In the genomic region with DNA sequence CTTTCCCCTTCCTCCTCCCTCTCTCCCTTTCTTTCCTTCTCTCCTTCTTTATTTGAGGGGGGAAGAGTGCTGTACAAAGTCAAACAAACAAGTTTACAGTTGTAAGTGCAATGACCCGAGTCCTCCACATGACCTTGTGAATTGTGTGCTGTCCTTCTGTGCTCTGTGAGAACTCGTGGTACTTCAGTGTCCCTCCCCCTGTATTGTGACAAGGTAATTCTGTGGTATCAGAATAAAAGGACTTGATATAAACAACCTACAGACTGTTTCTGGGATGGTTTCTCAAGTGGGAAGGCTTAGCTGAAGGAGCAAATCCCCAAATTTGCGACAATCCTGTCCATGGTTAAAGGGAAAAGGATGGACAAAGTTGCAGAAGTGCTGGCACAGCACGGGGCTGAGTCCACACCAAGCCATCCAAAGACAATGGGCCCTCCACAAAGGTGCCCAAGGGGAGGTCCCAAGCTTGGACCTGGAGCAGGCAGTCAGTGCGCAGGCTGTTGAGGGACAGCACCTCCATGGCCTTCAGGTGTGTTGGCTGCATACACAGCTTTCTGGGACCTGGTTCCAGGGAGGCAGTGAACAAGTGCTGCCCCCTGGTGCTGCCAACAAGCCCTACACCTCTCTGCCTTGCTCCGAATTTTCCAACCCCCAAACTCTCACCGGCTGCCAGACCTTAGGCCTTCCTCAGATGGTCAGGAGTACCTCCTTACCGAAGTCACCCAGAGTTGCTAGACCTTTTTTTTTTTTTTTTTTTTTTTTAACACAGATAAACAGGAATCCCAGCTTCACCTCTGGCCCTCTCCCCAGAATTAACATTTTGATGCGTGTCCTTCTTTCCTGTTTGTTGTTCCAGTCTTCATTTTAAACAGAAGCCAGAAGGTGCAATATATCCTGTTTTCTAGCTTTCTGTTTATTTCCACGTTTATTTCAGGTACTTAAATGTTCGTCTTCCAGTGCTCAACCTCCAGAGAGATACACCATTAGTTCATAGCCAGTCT, we compare ENCODE assay signal across 8 cellular contexts. TPM values are rescaled to one million over a fixed set of nuclear protein-coding genes. Genes with fewer than 3 reads are reported as not detected.
DNase-seq lines count a peak whose midpoint lies in the region; ATAC-seq and TF ChIP-seq lines count a peak whose summit lies in the region.

No MANE protein-coding gene starts in this region.

- POLR2A ChIA-PET in CD8-positive, alpha-beta memory T cell (lab: Charles Lee), result interaction anchor here (3.3 kb wide), 1 partner anchor 132 kb away, joined by 28 read pairs; no protein-coding TSS in a partner anchor

- peaks cover 29 to 41% (median 34%) of the 10 kb centered on the region in 3 donors for H3K4me1 Mint-ChIP-seq in CD8-positive, alpha-beta memory T cell
- peaks cover 33% of the 10 kb centered on the region for H3K4me1 Mint-ChIP-seq in activated T-cell treated with anti-CD3 and anti-CD28 coated beads, Interleukin-2, amount 50 U/mL, for 72 hours (ENCODE audit: low read depth)
- H3K4me1 Mint-ChIP-seq in progenitor cell of endocrine pancreas (ENCODE audit: low read depth), result peaks cover 23% of the 10 kb centered on the region

- no peaks in the 10 kb centered on the region for H3K27me3 Mint-ChIP-seq in CD8-positive, alpha-beta memory T cell
- no peaks in the 10 kb centered on the region for H3K27me3 Mint-ChIP-seq in activated T-cell treated with anti-CD3 and anti-CD28 coated beads, Interleukin-2, amount 50 U/mL, for 72 hours (ENCODE audit: low read depth)
- no peaks in the 10 kb centered on the region for H3K27me3 Mint-ChIP-seq in progenitor cell of endocrine pancreas

- no peaks in the 10 kb centered on the region for H3K27me3 ChIP-seq in CD8-positive, alpha-beta memory T cell (ENCODE audit: insufficient read depth, low read length, poor library complexity, severe bottlenecking)
- no peaks in the 10 kb centered on the region for H3K27me3 ChIP-seq in Loucy (ENCODE audit: insufficient read depth, low read length, poor library complexity, severe bottlenecking)

- H3K9ac ChIP-seq in Loucy (ENCODE audit: low read depth, low read length, poor library complexity, severe bottlenecking), result peak overlapping the region; percentile 6

- H3K4me1 ChIP-seq in CD8-positive, alpha-beta memory T cell (ENCODE audit: insufficient read depth, low read length), result peaks cover 27% of the 10 kb centered on the region
- peaks cover 23% of the 10 kb centered on the region for H3K4me1 ChIP-seq in Loucy (ENCODE audit: insufficient read depth, low read length, poor library complexity, severe bottlenecking)

- H3K79me2 ChIP-seq in Loucy (ENCODE audit: insufficient read depth, low read length), result peaks cover 36% of the 10 kb centered on the region

- CTCF ChIA-PET in CD8-positive, alpha-beta memory T cell (lab: Charles Lee), result interaction anchor here (0.7 to 3.3 kb wide), 13 partner anchors 8 to 142 kb away, joined by 3 to 185 read pairs (median 4); a partner anchor contains a TSS

- TF ChIP-seq CTCF in Loucy (conservative IDR thresholded peaks at IDR 0.05; ENCODE audit: low read length), result peak; percentile 84
- TF ChIP-seq CTCF in progenitor cell of endocrine pancreas (IDR thresholded peaks at IDR 0.05; ENCODE audit: unreplicated experiment), result peak; percentile 86

- H3F3A ChIP-seq in Loucy (ENCODE audit: low read depth), result 0 out of 2 replicates have a peak, but pooled peaks cover 2% of the 10 kb centered on the region

- no peak overlapping the region for H3K4me3 ChIP-seq in CD8-positive, alpha-beta memory T cell (ENCODE audit: low read length)
- H3K4me3 ChIP-seq in Loucy (ENCODE audit: low read length, poor library complexity, severe bottlenecking), result no peak overlapping the region

- H3K4me3 Mint-ChIP-seq in CD8-positive, alpha-beta memory T cell, result peak overlapping the region; percentile 70 to 81 (median 73)
- peak overlapping the region; percentile 37 to 51 for H3K4me3 Mint-ChIP-seq in activated T-cell treated with anti-CD3 and anti-CD28 coated beads, Interleukin-2, amount 50 U/mL, for 72 hours
- peak overlapping the region; percentile 60 for H3K4me3 Mint-ChIP-seq in progenitor cell of endocrine pancreas (ENCODE audit: low read depth)

- no peak for ATAC-seq in activated T-cell treated with anti-CD3 and anti-CD28 coated beads, Interleukin-2, amount 50 U/mL, for 72 hours (replicated peaks in 1 of 2)
- ATAC-seq in HG02642 (IDR thresholded peaks at IDR 0.05; ENCODE audit: poor library complexity, unreplicated experiment), result no peak

- H3K27ac ChIP-seq in CD8-positive, alpha-beta memory T cell (ENCODE audit: low read depth, low read length), result no peak overlapping the region

- H3K27ac Mint-ChIP-seq in CD8-positive, alpha-beta memory T cell, result peak overlapping the region; percentile 12 to 97 (median 72)
- H3K27ac Mint-ChIP-seq in activated T-cell treated with anti-CD3 and anti-CD28 coated beads, Interleukin-2, amount 50 U/mL, for 72 hours, result no peak overlapping the region
- peak overlapping the region; percentile 91 for H3K27ac Mint-ChIP-seq in progenitor cell of endocrine pancreas

- no peak overlapping the region for H2AFZ ChIP-seq in Loucy (ENCODE audit: low read length)

- peaks cover 0 to 22% (median 2%) of the 10 kb centered on the region in 3 donors for H3K36me3 Mint-ChIP-seq in CD8-positive, alpha-beta memory T cell
- no peaks in the 10 kb centered on the region for H3K36me3 Mint-ChIP-seq in activated T-cell treated with anti-CD3 and anti-CD28 coated beads, Interleukin-2, amount 50 U/mL, for 72 hours (ENCODE audit: insufficient read depth in 2 of 2)
- H3K36me3 Mint-ChIP-seq in progenitor cell of endocrine pancreas (ENCODE audit: insufficient read depth), result peaks cover 1% of the 10 kb centered on the region

- H3K36me3 ChIP-seq in CD8-positive, alpha-beta memory T cell (ENCODE audit: insufficient read depth, low read length), result peaks cover 12% of the 10 kb centered on the region
- peaks cover 3% of the 10 kb centered on the region; the same call in 1 of the 2 replicates for H3K36me3 ChIP-seq in Loucy (ENCODE audit: insufficient read depth, low read length)

- H4K20me1 ChIP-seq in Loucy (ENCODE audit: insufficient read depth, low read length, poor library complexity, severe bottlenecking), result peaks cover 13% of the 10 kb centered on the region

- peak overlapping the region; percentile 34 for H3K4me2 ChIP-seq in Loucy (ENCODE audit: low read depth, low read length, poor library complexity, severe bottlenecking)

- no peaks in the 10 kb centered on the region for H3K9me3 Mint-ChIP-seq in CD8-positive, alpha-beta memory T cell
- H3K9me3 Mint-ChIP-seq in activated T-cell treated with anti-CD3 and anti-CD28 coated beads, Interleukin-2, amount 50 U/mL, for 72 hours, result no peaks in the 10 kb centered on the region
- no peaks in the 10 kb centered on the region for H3K9me3 Mint-ChIP-seq in progenitor cell of endocrine pancreas (ENCODE audit: low read depth)

- no peaks in the 10 kb centered on the region for H3K9me2 ChIP-seq in Loucy (replicated peaks; ENCODE audit: low read depth, low read length)

- peak; percentile 56 to 80 (median 63) for DNase-seq in CD8-positive, alpha-beta memory T cell
- peak; percentile 77 to 79 for DNase-seq in activated T-cell treated with anti-CD3 and anti-CD28 coated beads, Interleukin-2, amount 50 U/mL, for 72 hours
- DNase-seq in foreskin melanocyte, result peak; percentile 24
- DNase-seq in progenitor cell of endocrine pancreas (ENCODE audit: low spot score, unreplicated experiment), result peak; percentile 65
- DNase-seq in NCI-H1417 treated with DMSO at 0.1 percent for 48 hours (lab: John Stamatoyannopoulos, UW), result no peak
- no peak for DNase-seq in NOMO-1 treated with dmso at 0.1 percent for 144 hours (lab: John Stamatoyannopoulos, UW; ENCODE audit: unreplicated experiment)

- H3K9me3 ChIP-seq in CD8-positive, alpha-beta memory T cell (ENCODE audit: low read length), result no peaks in the 10 kb centered on the region
- H3K9me3 ChIP-seq in Loucy (ENCODE audit: insufficient read depth, low read depth, low read length), result no peaks in the 10 kb centered on the region

RNA-seq across cellular contexts. Expression of a gene that starts 2.6 kb away (rescaled TPM):
- total RNA-seq in CD8-positive, alpha-beta memory T cell, result 100 to 1,000 TPM; 190 to 194 TPM
- 119 TPM for polyA plus RNA-seq in CD8-positive, alpha-beta memory T cell
- 100 to 1,000 TPM in 1 of 2 donors, 10 to 100 TPM in 1; 82.7 to 108 TPM for total RNA-seq in activated T-cell treated with anti-CD3 and anti-CD28 coated beads, Interleukin-2, amount 50 U/mL, for 72 hours
- 160 and 178 TPM in 2 replicates for total RNA-seq in progenitor cell of endocrine pancreas

RNA-seq across cellular contexts. Expression of a gene that starts 17.7 kb away (rescaled TPM):
- total RNA-seq in CD8-positive, alpha-beta memory T cell, result 1 to 10 TPM; 6.0 to 8.5 TPM
- 0.31 TPM for polyA plus RNA-seq in CD8-positive, alpha-beta memory T cell
- total RNA-seq in activated T-cell treated with anti-CD3 and anti-CD28 coated beads, Interleukin-2, amount 50 U/mL, for 72 hours, result 10 to 100 TPM; 27.9 to 29.8 TPM
- total RNA-seq in progenitor cell of endocrine pancreas, result 45.2 and 47.5 TPM in 2 replicates

RNA-seq across cellular contexts. Expression of a gene that starts 17.8 kb away (rescaled TPM):
- total RNA-seq in CD8-positive, alpha-beta memory T cell, result 10 to 100 TPM; 38.8 to 43.7 TPM
- polyA plus RNA-seq in CD8-positive, alpha-beta memory T cell, result 20.7 TPM
- total RNA-seq in activated T-cell treated with anti-CD3 and anti-CD28 coated beads, Interleukin-2, amount 50 U/mL, for 72 hours, result 10 to 100 TPM; 35.1 to 35.2 TPM
- 52.2 and 54.4 TPM in 2 replicates for total RNA-seq in progenitor cell of endocrine pancreas

RNA-seq across cellular contexts. Expression of a gene that starts 47.9 kb away (rescaled TPM):
- under 1 TPM; 0.15 to 0.31 TPM for total RNA-seq in CD8-positive, alpha-beta memory T cell
- polyA plus RNA-seq in CD8-positive, alpha-beta memory T cell, result 1.5 TPM
- total RNA-seq in activated T-cell treated with anti-CD3 and anti-CD28 coated beads, Interleukin-2, amount 50 U/mL, for 72 hours, result under 1 TPM; 0.19 to 0.72 TPM
- total RNA-seq in progenitor cell of endocrine pancreas, result 0.86 TPM in 1 of 2 replicates, not detected in the other

RNA-seq across cellular contexts. Expression of a gene that starts 52.2 kb away (rescaled TPM):
- 10 to 100 TPM; 52.6 to 53.8 TPM for total RNA-seq in CD8-positive, alpha-beta memory T cell
- polyA plus RNA-seq in CD8-positive, alpha-beta memory T cell, result 24.6 TPM
- total RNA-seq in activated T-cell treated with anti-CD3 and anti-CD28 coated beads, Interleukin-2, amount 50 U/mL, for 72 hours, result 10 to 100 TPM; 22.3 to 33.4 TPM
- total RNA-seq in progenitor cell of endocrine pancreas, result 31.2 and 34.3 TPM in 2 replicates

Comparison
In these comparisons a context has a peak if more than half of its experiments do, and no peak if none do; other contexts are left out.
1. DNase-seq: peak in CD8-positive, alpha-beta memory T cell (5 of 5), activated T-cell treated with anti-CD3 and anti-CD28 coated beads, Interleukin-2, amount 50 U/mL, for 72 hours (2 of 2), foreskin melanocyte (single experiment) and progenitor cell of endocrine pancreas (single experiment); none in NCI-H1417 treated with DMSO at 0.1 percent for 48 hours (single experiment) and NOMO-1 treated with dmso at 0.1 percent for 144 hours (single experiment).
2. Peak in every context shown above with its lines, with median percentiles within 50 percentile points of each other: H3K4me3 Mint-ChIP-seq.